1 cellular context compared by ENCODE assay signal in genomic region chr2:9535177-9535576, GRCh38.
TF ChIP-seq lines count a peak whose summit lies in the region.

No MANE protein-coding gene starts in this region.

TF ChIP-seq in GM12878, 131 proteins besides CTCF, POLR2A, EP300 and RAD21 (continued from another document):
- TF ChIP-seq RBBP5 (conservative IDR thresholded peaks at IDR 0.05) (no peak), RUNX3 (IDR thresholded peaks at IDR 0.05; ENCODE audit: low read length) (peak; percentile 68), NR2C2 (IDR thresholded peaks at IDR 0.05; ENCODE audit: borderline replicate concordance, control insufficient read depth, insufficient read length, low read depth) (no peak), PML (IDR thresholded peaks at IDR 0.05; ENCODE audit: low read length) (no peak), RELB (IDR thresholded peaks at IDR 0.05; ENCODE audit: low read depth) (no peak), NFIC (IDR thresholded peaks at IDR 0.05; ENCODE audit: low read depth, low read length) (0 out of 2 replicates have a peak, but pooled peaks have one; percentile 41), IKZF2 (IDR thresholded peaks at IDR 0.05) (peak in 1 of 2 experiments; percentile 19; a peak in 2 of 4 replicates)
TF ChIP-seq in GM12878: peak in this region for 3.
